Comparison of ENCODE assay signal across 2 cellular contexts in genomic region chr2:128369626-128370467, GRCh38.
TF ChIP-seq lines count a peak whose summit lies in the region.

No MANE protein-coding gene starts in this region.

TF ChIP-seq in IMR-90, 13 proteins besides CTCF, POLR2A, EP300 and RAD21:
- TF ChIP-seq CHD1 (IDR thresholded peaks at IDR 0.05; ENCODE audit: low read depth, low read length) (no peak), NFE2L2 (IDR thresholded peaks at IDR 0.05; ENCODE audit: low read depth, low read length) (no peak)

TF ChIP-seq in SK-N-SH treated with all-trans-retinoic acid at 6 μM for 48 hours, 23 proteins besides CTCF, POLR2A, EP300 and RAD21:
- TF ChIP-seq TSHZ2 (CRISPR knock-in tag; IDR thresholded peaks at IDR 0.05) (no peak), POU6F1 (CRISPR knock-in tag; IDR thresholded peaks at IDR 0.05; ENCODE audit: borderline replicate concordance, low read depth) (no peak), TOX (CRISPR knock-in tag; IDR thresholded peaks at IDR 0.05; ENCODE audit: borderline replicate concordance) (no peak), ZFP30 (CRISPR knock-in tag; IDR thresholded peaks at IDR 0.05) (no peak), ISL1 (CRISPR knock-in tag; IDR thresholded peaks at IDR 0.05) (no peak), GLIS3 (CRISPR knock-in tag; IDR thresholded peaks at IDR 0.05) (no peak), ZNF70 (CRISPR knock-in tag; IDR thresholded peaks at IDR 0.05) (no peak), SNAI2 (CRISPR knock-in tag; IDR thresholded peaks at IDR 0.05) (no peak)
